Comparison of ENCODE assay signal across 1 cellular context in genomic region chr10:124418726-124419501, GRCh38.
TF ChIP-seq lines count a peak whose summit lies in the region.

Gene OAT, minus strand, starts transcription at chr10:124418923. Its CDS starts 6,752 bp downstream, at chr10:124412171.

TF ChIP-seq in HEK293, 187 proteins besides CTCF, POLR2A, EP300 and RAD21 (continued from another document and continues in another):
- no peak for TF ChIP-seq ZNF488 (tag by site-specific recombination; IDR thresholded peaks at IDR 0.05)
- no peak for TF ChIP-seq ZNF280C (tag by site-specific recombination; IDR thresholded peaks at IDR 0.05)
- TF ChIP-seq ZNF596 (tag by site-specific recombination; IDR thresholded peaks at IDR 0.05): 0 out of 2 replicates have a peak, but pooled peaks have one; percentile 4
- TF ChIP-seq ZNF26 (tag by site-specific recombination; IDR thresholded peaks at IDR 0.05): no peak
- TF ChIP-seq ZBTB20 (tag by site-specific recombination; IDR thresholded peaks at IDR 0.05): peak; percentile 75; the same call in 1 of the 2 replicates
- no peak for TF ChIP-seq ZNF10 (tag by site-specific recombination; IDR thresholded peaks at IDR 0.05)
- no peak for TF ChIP-seq ZNF18 (tag by site-specific recombination; IDR thresholded peaks at IDR 0.05)
- TF ChIP-seq ZNF776 (tag by site-specific recombination; IDR thresholded peaks at IDR 0.05; ENCODE audit: borderline replicate concordance): no peak
- TF ChIP-seq KLF7 (tag by site-specific recombination; IDR thresholded peaks at IDR 0.05; ENCODE audit: borderline replicate concordance): peak; percentile 84; the same call in 1 of the 2 replicates
- peak; percentile 98 for TF ChIP-seq ZBTB17 (tag by site-specific recombination; IDR thresholded peaks at IDR 0.05)
- peak; percentile 78 for TF ChIP-seq ZNF366 (tag by site-specific recombination; conservative IDR thresholded peaks at IDR 0.05)
- no peak for TF ChIP-seq ZNF664 (tag by site-specific recombination; IDR thresholded peaks at IDR 0.05)
- no peak for TF ChIP-seq ZNF645 (tag by site-specific recombination; IDR thresholded peaks at IDR 0.05)
- TF ChIP-seq ZNF19 (tag by site-specific recombination; IDR thresholded peaks at IDR 0.05; ENCODE audit: low read depth): no peak
- peak; percentile 47; the same call in 1 of the 2 replicates for TF ChIP-seq WT1 (tag by site-specific recombination; IDR thresholded peaks at IDR 0.05)
- peak; percentile 73; the same call in 1 of the 2 replicates for TF ChIP-seq ZNF610 (tag by site-specific recombination; IDR thresholded peaks at IDR 0.05; ENCODE audit: borderline replicate concordance)
- no peak for TF ChIP-seq ZNF658 (tag by site-specific recombination; IDR thresholded peaks at IDR 0.05)
- TF ChIP-seq ZNF148 (tag by site-specific recombination; IDR thresholded peaks at IDR 0.05; ENCODE audit: borderline replicate concordance): no peak
- TF ChIP-seq FEZF1 (tag by site-specific recombination; IDR thresholded peaks at IDR 0.05): no peak
- no peak for TF ChIP-seq PRDM4 (tag by site-specific recombination; IDR thresholded peaks at IDR 0.05)
- TF ChIP-seq ZNF521 (tag by site-specific recombination; IDR thresholded peaks at IDR 0.05): no peak
- peak; percentile 52; the same call in 1 of the 2 replicates for TF ChIP-seq ZNF394 (tag by site-specific recombination; IDR thresholded peaks at IDR 0.05; ENCODE audit: borderline replicate concordance)
- peak; percentile 66 for TF ChIP-seq ZXDB (tag by site-specific recombination; IDR thresholded peaks at IDR 0.05)
- 0 out of 2 replicates have a peak, but pooled peaks have one; percentile 31 for TF ChIP-seq ZNF768 (tag by site-specific recombination; IDR thresholded peaks at IDR 0.05)
- TF ChIP-seq ZNF140 (tag by site-specific recombination; IDR thresholded peaks at IDR 0.05): no peak
- peak; percentile 46; the same call in 1 of the 2 replicates for TF ChIP-seq ZNF423 (tag by site-specific recombination; IDR thresholded peaks at IDR 0.05)
- TF ChIP-seq ZBTB8A (tag by site-specific recombination; IDR thresholded peaks at IDR 0.05): peak; percentile 93
- TF ChIP-seq ZNF2 (tag by site-specific recombination; IDR thresholded peaks at IDR 0.05): peak; percentile 83
- no peak for TF ChIP-seq ZNF76 (tag by site-specific recombination; IDR thresholded peaks at IDR 0.05; ENCODE audit: borderline replicate concordance, low read depth)
- no peak for TF ChIP-seq ZNF449 (tag by site-specific recombination; IDR thresholded peaks at IDR 0.05)
- TF ChIP-seq ZNF585B (tag by site-specific recombination; IDR thresholded peaks at IDR 0.05): peak; percentile 95
- TF ChIP-seq GLI2 (tag by site-specific recombination; IDR thresholded peaks at IDR 0.05; ENCODE audit: borderline replicate concordance, low read depth): no peak
- TF ChIP-seq ZBTB10 (tag by site-specific recombination; IDR thresholded peaks at IDR 0.05): no peak
- no peak for TF ChIP-seq ZFP3 (tag by site-specific recombination; IDR thresholded peaks at IDR 0.05; ENCODE audit: low read depth)
- no peak for TF ChIP-seq ZNF157 (tag by site-specific recombination; IDR thresholded peaks at IDR 0.05)
- TF ChIP-seq ZNF701 (tag by site-specific recombination; IDR thresholded peaks at IDR 0.05): no peak
- no peak for TF ChIP-seq INSM2 (tag by site-specific recombination; IDR thresholded peaks at IDR 0.05)
- TF ChIP-seq SCRT1 (tag by site-specific recombination; IDR thresholded peaks at IDR 0.05; ENCODE audit: borderline replicate concordance): peak; percentile 33; the same call in 1 of the 2 replicates
- TF ChIP-seq PRDM1 (tag by site-specific recombination; IDR thresholded peaks at IDR 0.05): 0 out of 2 replicates have a peak, but pooled peaks have one; percentile 20
- TF ChIP-seq GLIS1 (tag by site-specific recombination; IDR thresholded peaks at IDR 0.05): peak; percentile 90
- no peak for TF ChIP-seq ZNF133 (tag by site-specific recombination; IDR thresholded peaks at IDR 0.05)
